In the genomic region with DNA sequence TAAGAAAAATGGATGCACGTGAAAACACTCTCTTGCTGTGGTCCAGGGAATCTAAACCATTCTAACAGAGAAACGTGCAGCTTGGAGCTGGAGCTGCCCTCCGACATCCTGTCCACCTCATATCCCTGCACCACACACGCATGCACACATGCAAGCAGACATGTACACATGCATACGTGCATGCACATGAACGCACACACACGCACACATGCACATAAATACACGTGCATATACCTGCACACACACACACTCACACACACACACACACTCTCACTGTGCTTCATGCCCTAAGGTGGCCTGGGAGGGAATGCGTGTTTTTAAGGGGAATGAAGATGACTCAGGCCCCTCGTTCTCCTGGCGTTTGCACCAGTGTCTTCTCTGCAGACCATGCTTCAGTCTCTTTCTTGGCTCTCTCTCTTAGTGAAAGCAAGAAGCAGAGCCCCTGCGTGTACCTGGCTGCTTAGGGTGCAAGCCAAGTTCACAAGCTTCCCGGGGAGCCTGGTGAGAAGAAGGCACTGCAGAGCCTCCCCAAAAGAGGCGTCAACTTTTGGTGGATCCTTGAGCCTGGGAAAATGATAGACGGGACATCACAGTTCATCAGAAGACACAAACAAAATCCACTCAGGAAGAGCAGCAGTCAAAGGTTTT, we compare ENCODE assay signal across 25 cellular contexts.
DNase-seq lines count a peak whose midpoint lies in the region; ATAC-seq, FAIRE-seq and TF ChIP-seq lines count a peak whose summit lies in the region.
"Had no signal": no experiment of that assay in that cellular context is flagged by ENCODE, and none has a peak within 500 bp of the region (broad histone marks: within the 10 kb centered on the region; RNA-seq: fewer than 3 reads in every experiment).

No MANE protein-coding gene starts in this region.

- TF ChIP-seq CTCF in HepG2 (CRISPR knock-in tag; IDR thresholded peaks at IDR 0.05) (no peak), right lobe of liver (IDR thresholded peaks at IDR 0.05) (no peak), activated B cell treated with CpG ODN at 0.5 μM for 24 hours (IDR thresholded peaks at IDR 0.05) (no peak), foreskin fibroblast (IDR thresholded peaks at IDR 0.05; ENCODE audit: low read depth, low read length) (no peak)

- TF ChIP-seq POLR2A in HepG2 (IDR thresholded peaks at IDR 0.05; ENCODE audit: insufficient read depth in 1 of 2, low read depth in 2 of 2, low read length in 2 of 2) (no peak), right lobe of liver (IDR thresholded peaks at IDR 0.05) (no peak)

- BruUV-seq in HepG2 (replicated peaks; lab: Mats Ljungman, UMichigan), result no TSS peak

- ATAC-seq in HepG2, result no peak
- no peak for ATAC-seq in right lobe of liver
- no peak for ATAC-seq in activated B cell treated with CpG ODN at 0.5 μM for 24 hours (ENCODE audit: low read depth)
- ATAC-seq in naive B cell (ENCODE audit: low read depth in 2 of 2), result no peak
- ATAC-seq in GM19035 (IDR thresholded peaks at IDR 0.05; ENCODE audit: unreplicated experiment), result no peak
- ATAC-seq: heart left ventricle, right cardiac atrium, Right ventricle myocardium inferior had no signal

- H3K27ac Mint-ChIP-seq in activated B cell treated with CpG ODN at 0.5 μM for 24 hours (peak overlapping the region; percentile 83), naive B cell (peak overlapping the region in 2 of 6 donors; percentile 36 to 94)
- H3K27ac Mint-ChIP-seq: activated naive CD8-positive, alpha-beta T cell; activated T-helper 17 cell treated with anti-CD3 and anti-CD28 coated beads, Interleukin-2, amount 50 U/mL, for 72 hours; type B pancreatic cell had no signal

- H3K27me3 ChIP-seq in HepG2 (ENCODE audit: control insufficient read depth in 1 of 2, insufficient read depth in 2 of 2, low read length in 2 of 2) (no peaks in the 10 kb centered on the region; a peak in 1 of 5 replicates), right lobe of liver (no peaks in the 10 kb centered on the region)
- H3K27me3 ChIP-seq: ascending aorta, heart left ventricle, ovary had no signal

- DNase-seq in HepG2 (ENCODE audit: low spot score) (no peak), right lobe of liver (no peak), activated B cell treated with CpG ODN at 0.5 μM for 24 hours (peak; percentile 11), naive B cell (no peak), foreskin fibroblast (no peak), T1000 (lab: John Stamatoyannopoulos, UW) (no peak), medulla oblongata (ENCODE audit: extremely low spot score) (no peak)
- DNase-seq: central memory CD4-positive, alpha-beta T cell; H7; heart left ventricle; NCI-H1105 treated with DMSO at 0.1 percent for 48 hours; NCI-H2081 treated with DMSO at 0.1 percent for 48 hours; NCI-H446; NCI-H82; right cardiac atrium; stimulated activated CD4-positive, alpha-beta T cell treated with anti-CD3 and anti-CD28 coated beads, Interleukin-12 subunit alpha, Interleukin-12 subunit beta, amount 100 ng/mL, for 4 hours had no signal

- intact Hi-C loops in HepG2 (cut with micrococcal nuclease; ENCODE audit: unreplicated experiment) (no loop called here), right lobe of liver (cut with DNase I) (no loop called here), activated B cell treated with CpG ODN at 0.5 μM for 24 hours (cut with micrococcal nuclease) (loop anchor here (2.0 kb wide), 2 partner anchors 51 to 73 kb away; partner anchors contain the start of gene GOSR1)

- TF ChIP-seq EP300 in HepG2 (IDR thresholded peaks at IDR 0.05; ENCODE audit: low read depth in 2 of 2, low read length in 2 of 2), result no peak
- TF ChIP-seq EP300 in HepG2 (CRISPR knock-in tag; IDR thresholded peaks at IDR 0.05; ENCODE audit: borderline replicate concordance), result no peak

- H3K36me3 Mint-ChIP-seq in activated B cell treated with CpG ODN at 0.5 μM for 24 hours (ENCODE audit: low read depth) (no peaks in the 10 kb centered on the region), naive B cell (no peaks in the 10 kb centered on the region)
- H3K36me3 Mint-ChIP-seq: type B pancreatic cell had no signal

- in situ Hi-C loops in HepG2 (cut with HindIII; ENCODE audit: extremely low pct_ligation_motif_present, low pct_unique_long_range_greater_than_20kb), result no loop called here

- no peak overlapping the region for H3K4me2 ChIP-seq in HepG2 (ENCODE audit: low read depth, low read length)

- TF ChIP-seq RAD21 in HepG2 (CRISPR knock-in tag; IDR thresholded peaks at IDR 0.05), result no peak

- no peak for FAIRE-seq in HepG2 (lab: Jason Lieb, UNC)
- FAIRE-seq: A204.1 had no signal

- H3K4me3 ChIP-seq in HepG2 (replicated peaks in 1 of 3; ENCODE audit: insufficient read depth in 1 of 3, low read depth in 2 of 3, low read length in 3 of 3) (no peak overlapping the region), right lobe of liver (no peak overlapping the region), foreskin fibroblast (ENCODE audit: low read depth in 1 of 2, low read length in 2 of 2) (no peak overlapping the region)
- H3K4me3 ChIP-seq: ascending aorta, heart left ventricle, ovary had no signal

- CTCF ChIA-PET in HepG2 (lab: Yijun Ruan, JAX; ENCODE audit: low intra/inter-chr PET ratio, low total read pairs), result no interaction called here
- CTCF ChIA-PET in activated B cell treated with CpG ODN at 0.5 μM for 24 hours (lab: Charles Lee), result no interaction called here

- no peaks in the 10 kb centered on the region for H3K27me3 Mint-ChIP-seq in activated B cell treated with CpG ODN at 0.5 μM for 24 hours
- H3K27me3 Mint-ChIP-seq in naive B cell, result no peaks in the 10 kb centered on the region
- H3K27me3 Mint-ChIP-seq: activated naive CD8-positive, alpha-beta T cell; activated T-helper 17 cell treated with anti-CD3 and anti-CD28 coated beads, Interleukin-2, amount 50 U/mL, for 72 hours; type B pancreatic cell had no signal

- no peaks in the 10 kb centered on the region for H3K79me2 ChIP-seq in HepG2 (ENCODE audit: insufficient read depth, low read length)

- no peaks in the 10 kb centered on the region for H3K9me3 Mint-ChIP-seq in activated B cell treated with CpG ODN at 0.5 μM for 24 hours
- H3K9me3 Mint-ChIP-seq in naive B cell, result no peaks in the 10 kb centered on the region
- H3K9me3 Mint-ChIP-seq: activated T-helper 17 cell treated with anti-CD3 and anti-CD28 coated beads, Interleukin-2, amount 50 U/mL, for 72 hours had no signal

- H3K4me3 Mint-ChIP-seq in activated B cell treated with CpG ODN at 0.5 μM for 24 hours (peak overlapping the region; percentile 66), naive B cell (peak overlapping the region in 7 of 8 donors; percentile 44 to 91 (median 76))
- H3K4me3 Mint-ChIP-seq: activated naive CD8-positive, alpha-beta T cell; activated T-helper 17 cell treated with anti-CD3 and anti-CD28 coated beads, Interleukin-2, amount 50 U/mL, for 72 hours; type B pancreatic cell had no signal

- H2AFZ ChIP-seq in HepG2 (ENCODE audit: low read length), result no peak overlapping the region

- H3K36me3 ChIP-seq in HepG2 (replicated peaks in 1 of 2; ENCODE audit: control insufficient read depth in 1 of 2, insufficient read depth in 2 of 2, low read length in 2 of 2) (no peaks in the 10 kb centered on the region), right lobe of liver (no peaks in the 10 kb centered on the region)
- H3K36me3 ChIP-seq: ascending aorta, heart left ventricle, ovary had no signal

- H3K4me1 ChIP-seq in HepG2 (ENCODE audit: insufficient read depth, low read length) (peaks cover 4% of the 10 kb centered on the region), right lobe of liver (no peaks in the 10 kb centered on the region)
- H3K4me1 ChIP-seq: ascending aorta, heart left ventricle had no signal

- H3K4me1 Mint-ChIP-seq in activated B cell treated with CpG ODN at 0.5 μM for 24 hours (peaks cover 44% of the 10 kb centered on the region), naive B cell (peaks cover 25 to 42% (median 33%) of the 10 kb centered on the region in 3 donors)
- H3K4me1 Mint-ChIP-seq: activated T-helper 17 cell treated with anti-CD3 and anti-CD28 coated beads, Interleukin-2, amount 50 U/mL, for 72 hours had no signal

- POLR2A ChIA-PET in HepG2 (lab: Yijun Ruan, JAX), result no interaction called here
- POLR2A ChIA-PET in activated B cell treated with CpG ODN at 0.5 μM for 24 hours (lab: Charles Lee), result interaction anchor here (1.3 kb wide), 1 partner anchor 51 kb away, joined by 3 read pairs; no protein-coding TSS in a partner anchor

- 81% methylated on average over 15 of the region's 15 CpGs for WGBS in HepG2 (ENCODE audit: low lambda C conversion rate)
- 80% methylated on average over 8 of the region's 15 CpGs for WGBS in right lobe of liver (ENCODE audit: insufficient coverage, low coverage, low lambda C conversion rate, missing lambda C conversion rate)

- H3K9me3 ChIP-seq in HepG2 (ENCODE audit: low read length), result no peaks in the 10 kb centered on the region
- no peaks in the 10 kb centered on the region for H3K9me3 ChIP-seq in right lobe of liver
- H3K9me3 ChIP-seq: ascending aorta, heart left ventricle, ovary had no signal

- H3K27ac ChIP-seq in HepG2 (ENCODE audit: extremely low read length, insufficient read depth, low read length) (no peak overlapping the region), right lobe of liver (no peak overlapping the region)
- H3K27ac ChIP-seq: ascending aorta, epithelial cell of prostate, heart left ventricle, ovary had no signal

- no peaks in the 10 kb centered on the region for H4K20me1 ChIP-seq in HepG2 (ENCODE audit: insufficient read depth, low read length)

- H3K9ac ChIP-seq in HepG2 (ENCODE audit: insufficient read depth, low read depth, low read length), result no peak overlapping the region

TF ChIP-seq in HepG2, 621 proteins besides CTCF, POLR2A, EP300 and RAD21 (continues in another document):
- TF ChIP-seq, protein P1, sequence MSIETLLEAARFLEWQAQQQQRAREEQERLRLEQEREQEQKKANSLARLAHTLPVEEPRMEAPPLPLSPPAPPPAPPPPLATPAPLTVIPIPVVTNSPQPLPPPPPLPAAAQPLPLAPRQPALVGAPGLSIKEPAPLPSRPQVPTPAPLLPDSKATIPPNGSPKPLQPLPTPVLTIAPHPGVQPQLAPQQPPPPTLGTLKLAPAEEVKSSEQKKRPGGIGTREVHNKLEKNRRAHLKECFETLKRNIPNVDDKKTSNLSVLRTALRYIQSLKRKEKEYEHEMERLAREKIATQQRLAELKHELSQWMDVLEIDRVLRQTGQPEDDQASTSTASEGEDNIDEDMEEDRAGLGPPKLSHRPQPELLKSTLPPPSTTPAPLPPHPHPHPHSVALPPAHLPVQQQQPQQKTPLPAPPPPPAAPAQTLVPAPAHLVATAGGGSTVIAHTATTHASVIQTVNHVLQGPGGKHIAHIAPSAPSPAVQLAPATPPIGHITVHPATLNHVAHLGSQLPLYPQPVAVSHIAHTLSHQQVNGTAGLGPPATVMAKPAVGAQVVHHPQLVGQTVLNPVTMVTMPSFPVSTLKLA (IDR thresholded peaks at IDR 0.05), result peak; percentile 43; the same call in 1 of the 2 replicates
